Comparison of ENCODE assay signal across 1 cellular context in genomic region chr5:83871533-83872380, GRCh38.
TF ChIP-seq lines count a peak whose summit lies in the region.

No MANE protein-coding gene starts in this region.

TF ChIP-seq in GM23338, 12 proteins besides CTCF, POLR2A, EP300 and RAD21 (continued from another document):
- no peak for TF ChIP-seq ETS1 (IDR thresholded peaks at IDR 0.05)
- no peak for TF ChIP-seq POLR2AphosphoS5 (IDR thresholded peaks at IDR 0.05; ENCODE audit: low read depth)
- no peak for TF ChIP-seq ZNF462 (CRISPR knock-in tag; IDR thresholded peaks at IDR 0.05)
- TF ChIP-seq JUNB (IDR thresholded peaks at IDR 0.05; ENCODE audit: unreplicated experiment), result no peak
